In the genomic region with DNA sequence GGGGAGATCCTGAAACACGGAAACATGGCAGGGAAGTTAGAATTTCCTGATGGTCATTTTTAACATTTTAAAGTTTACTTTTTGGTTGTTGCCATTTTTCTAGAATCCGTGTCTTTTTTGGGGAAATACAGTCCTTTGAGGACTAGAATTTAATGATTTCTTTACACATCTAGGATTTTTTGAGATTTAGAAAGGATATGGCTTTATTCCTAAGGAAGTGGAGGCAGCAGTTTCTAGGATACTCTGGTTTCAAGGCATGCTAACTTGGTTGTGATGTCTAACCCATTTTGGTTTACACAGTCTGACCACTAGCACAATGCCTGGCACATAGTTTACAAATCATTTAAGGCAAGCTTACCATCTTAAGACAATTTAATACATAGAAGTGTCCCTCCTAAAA, we compare ENCODE assay signal across 8 cellular contexts. TPM values are rescaled to one million over a fixed set of nuclear protein-coding genes. Genes with fewer than 3 reads are reported as not detected.
DNase-seq lines count a peak whose midpoint lies in the region; ATAC-seq and TF ChIP-seq lines count a peak whose summit lies in the region.

No MANE protein-coding gene starts in this region.

- H3K9me3 ChIP-seq in HUES48 (ENCODE audit: control insufficient read depth, insufficient read depth, low read length) = no peaks in the 10 kb centered on the region

- no peak for TF ChIP-seq CTCF in 22Rv1 (IDR thresholded peaks at IDR 0.05)
- no peak for TF ChIP-seq CTCF in MCF 10A (IDR thresholded peaks at IDR 0.05; ENCODE audit: unreplicated experiment)
- no peak for TF ChIP-seq CTCF in mesothelial cell of epicardium (IDR thresholded peaks at IDR 0.05; ENCODE audit: unreplicated experiment)

- peak overlapping the region; percentile 87 for H3K9ac ChIP-seq in HUES48 (ENCODE audit: low read depth, low read length)

- H3K27ac ChIP-seq in 22Rv1 (peak overlapping the region; percentile 100), HUES48 (ENCODE audit: low read depth, low read length) (peak overlapping the region; percentile 100)

- DNase-seq in MCF 10A (ENCODE audit: unreplicated experiment) (no peak), mesothelial cell of epicardium (ENCODE audit: low spot score in 2 of 2, unreplicated experiment in 2 of 2) (no peak), superior temporal gyrus (ENCODE audit: extremely low spot score) (no peak), GM19238 (ENCODE audit: insufficient read length, low spot score) (no peak), iPS-NIHi7 (ENCODE audit: extremely low spot score) (no peak)

- H3K9me3 Mint-ChIP-seq in MCF 10A (ENCODE audit: unreplicated experiment) = no peaks in the 10 kb centered on the region
- no peaks in the 10 kb centered on the region for H3K9me3 Mint-ChIP-seq in mesothelial cell of epicardium

- H3K36me3 ChIP-seq in HUES48 (ENCODE audit: control insufficient read depth, insufficient read depth, low read length) = peaks cover 11% of the 10 kb centered on the region

- H3K27ac Mint-ChIP-seq in MCF 10A (ENCODE audit: low read depth, unreplicated experiment) (peak overlapping the region; percentile 55), mesothelial cell of epicardium (peak overlapping the region; percentile 98)

- no peak for ATAC-seq in GM19452 (IDR thresholded peaks at IDR 0.05; ENCODE audit: unreplicated experiment)

- peaks cover 11% of the 10 kb centered on the region for H3K36me3 Mint-ChIP-seq in MCF 10A (ENCODE audit: insufficient read depth, unreplicated experiment)
- peaks cover 6% of the 10 kb centered on the region for H3K36me3 Mint-ChIP-seq in mesothelial cell of epicardium

- no peaks in the 10 kb centered on the region for H3K27me3 ChIP-seq in HUES48 (ENCODE audit: control insufficient read depth, insufficient read depth, low read length)

- intact Hi-C loops in MCF 10A (cut with micrococcal nuclease) = no loop called here

- POLR2A ChIA-PET in MCF 10A (lab: Yijun Ruan, JAX) = interaction anchor here (0.9 to 2.0 kb wide), 6 partner anchors 11 to 59 kb away, joined by 3 to 10 read pairs (median 6); a partner anchor contains a TSS

- H3K4me1 Mint-ChIP-seq in MCF 10A (ENCODE audit: insufficient read depth, unreplicated experiment) = peaks cover 30% of the 10 kb centered on the region
- peaks cover 52% of the 10 kb centered on the region for H3K4me1 Mint-ChIP-seq in mesothelial cell of epicardium

- H3K27me3 Mint-ChIP-seq in MCF 10A (ENCODE audit: insufficient read depth, unreplicated experiment) (no peaks in the 10 kb centered on the region), mesothelial cell of epicardium (ENCODE audit: low read depth) (no peaks in the 10 kb centered on the region)

- TSS peak; percentile 45 for BruUV-seq in MCF 10A (replicated peaks; lab: Mats Ljungman, UMichigan)

- CTCF ChIA-PET in MCF 10A (lab: Yijun Ruan, JAX) = interaction anchor here (1.5 kb wide), 1 partner anchor 53 kb away, joined by 5 read pairs; no protein-coding TSS in a partner anchor

- peaks cover 10% of the 10 kb centered on the region for H3K4me1 ChIP-seq in HUES48 (ENCODE audit: control insufficient read depth, insufficient read depth, low read length)

- peak overlapping the region; percentile 88 for H3K4me3 Mint-ChIP-seq in MCF 10A (ENCODE audit: unreplicated experiment)
- H3K4me3 Mint-ChIP-seq in mesothelial cell of epicardium = peak overlapping the region; percentile 88

- H3K4me3 ChIP-seq in HUES48 (ENCODE audit: low read depth, low read length) = peak overlapping the region; percentile 93

RNA-seq across cellular contexts. Expression of a gene that starts 1.1 kb away (rescaled TPM):
- total RNA-seq in MCF 10A (2022) = 10.7 and 15.6 TPM in 2 replicates
- total RNA-seq in mesothelial cell of epicardium = 15.2 to 16.1 TPM (median 15.8 TPM) in 3 replicates

RNA-seq across cellular contexts. Expression of a gene that starts 59.5 kb away (rescaled TPM):
- total RNA-seq in MCF 10A (2022) (32.9 and 37.6 TPM in 2 replicates), mesothelial cell of epicardium (22.7 to 24.5 TPM (median 23.4 TPM) in 3 replicates)
